ENCODE assay signal across 1 cellular context in genomic region chr7:75056476-75056875, GRCh38.
TF ChIP-seq lines count a peak whose summit lies in the region.

No MANE protein-coding gene starts in this region.

TF ChIP-seq in SK-N-SH treated with all-trans-retinoic acid at 6 μM for 48 hours, 23 proteins besides CTCF, POLR2A, EP300 and RAD21 (continued from another document):
- TF ChIP-seq ZNF8 (CRISPR knock-in tag; IDR thresholded peaks at IDR 0.05) (no peak), TCF4 (CRISPR knock-in tag; IDR thresholded peaks at IDR 0.05; ENCODE audit: borderline replicate concordance) (no peak)
